Comparison of ENCODE assay signal across 14 cellular contexts in the genomic region with DNA sequence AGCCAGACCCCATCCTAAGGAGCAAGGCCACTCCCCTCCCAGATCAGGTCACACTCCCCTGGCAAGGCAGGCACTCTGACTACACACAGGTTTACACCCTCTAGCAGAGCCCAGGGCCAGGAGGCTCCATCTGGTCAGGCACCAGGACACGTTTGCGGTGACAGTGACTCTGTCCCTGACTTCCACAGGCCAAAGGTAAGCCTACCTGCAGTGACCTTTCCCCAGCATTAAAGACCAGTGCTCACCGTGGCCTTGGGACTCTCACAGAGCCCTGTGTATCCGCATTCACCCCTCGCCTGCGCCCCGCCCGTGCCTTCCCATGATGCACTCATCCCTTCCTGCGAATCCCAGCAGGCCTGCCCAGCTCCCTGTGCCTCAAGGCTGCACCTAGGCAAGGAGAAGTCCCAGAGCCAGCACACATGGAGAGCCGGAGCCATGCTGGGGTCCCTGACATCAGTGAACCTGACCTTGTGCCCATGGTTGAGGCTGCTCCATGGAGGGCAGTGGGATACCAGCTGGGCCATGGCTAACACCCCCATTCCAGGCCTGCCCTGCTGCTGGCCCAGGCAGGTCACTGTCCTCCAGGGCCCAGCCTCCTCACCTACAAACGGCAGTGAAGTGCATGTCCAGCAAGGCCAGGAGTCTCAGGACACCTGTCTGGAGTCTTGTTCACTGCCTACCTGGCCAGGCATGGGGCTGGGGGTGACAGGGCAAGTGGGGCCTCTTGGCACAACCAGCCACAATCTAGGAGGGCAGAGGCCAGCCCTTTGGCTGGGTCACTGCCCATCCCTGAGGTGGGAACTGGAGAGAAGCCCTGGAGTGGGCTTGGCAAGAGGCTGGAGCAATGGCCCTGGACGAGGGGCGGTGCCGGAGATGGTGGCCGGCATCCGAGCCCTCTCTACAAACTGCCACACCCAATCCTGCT. TPM values are rescaled to one million over a fixed set of nuclear protein-coding genes. Genes with fewer than 3 reads are reported as not detected.
A peak's percentile ranks its signal among the peaks of the same experiment; 100 is the strongest.
DNase-seq lines count a peak whose midpoint lies in the region; ATAC-seq, FAIRE-seq and TF ChIP-seq lines count a peak whose summit lies in the region.
"Had no signal": no experiment of that assay in that cellular context is flagged by ENCODE, and none has a peak within 500 bp of the region (broad histone marks: within the 10 kb centered on the region; RNA-seq: fewer than 3 reads in every experiment).

No MANE protein-coding gene starts in this region.

- CTCF ChIA-PET in Panc1 (lab: Charles Lee) = no interaction called here

- no peaks in the 10 kb centered on the region for H3K9me3 ChIP-seq in Panc1 (ENCODE audit: control insufficient read depth, insufficient read depth, low read depth, low read length)
- no peaks in the 10 kb centered on the region for H3K9me3 ChIP-seq in kidney (ENCODE audit: control insufficient read depth in 1 of 2, low read length in 2 of 2)
- H3K9me3 ChIP-seq in upper lobe of left lung = no peaks in the 10 kb centered on the region
- H3K9me3 ChIP-seq in aorta (ENCODE audit: control insufficient read depth, low read length) = no peaks in the 10 kb centered on the region

- no TSS peak for BruUV-seq in Panc1 (replicated peaks; lab: Mats Ljungman, UMichigan)

- TF ChIP-seq EP300 in upper lobe of left lung (IDR thresholded peaks at IDR 0.05) = no peak

- peak overlapping the region; percentile 69 to 89 for H3K27ac Mint-ChIP-seq in stimulated activated naive CD8-positive, alpha-beta T cell treated with anti-CD3 and anti-CD28 coated beads, Interleukin-15, amount 100 ng/mL, for 72 hours

- POLR2A ChIA-PET in Panc1 (lab: Charles Lee) = interaction anchor here (0.5 kb wide), 1 partner anchor 136 kb away, joined by 3 read pairs; no protein-coding TSS in a partner anchor

- FAIRE-seq in kidney (lab: Jason Lieb, UNC) = no peak
- FAIRE-seq in H54 (lab: Jason Lieb, UNC) = no peak

- 0 out of 2 replicates have a peak overlapping the region, but pooled peaks have one; percentile 44 for H3K27ac ChIP-seq in Panc1 (ENCODE audit: low read length)
- peak overlapping the region; percentile 26 to 63 for H3K27ac ChIP-seq in kidney (ENCODE audit: low read depth in 2 of 2, low read length in 2 of 2)
- peak overlapping the region in 3 of 4 donors; percentile 28 to 60 (median 49) for H3K27ac ChIP-seq in upper lobe of left lung
- no peak overlapping the region for H3K27ac ChIP-seq in aorta (ENCODE audit: low read depth in 1 of 2, low read length in 2 of 2)
- H3K27ac ChIP-seq: dorsolateral prefrontal cortex had no signal

- TF ChIP-seq POLR2A in upper lobe of left lung (IDR thresholded peaks at IDR 0.05) = no peak
- no peak for TF ChIP-seq POLR2A in H54 (IDR thresholded peaks at IDR 0.05; ENCODE audit: low read depth, low read length)

- no peaks in the 10 kb centered on the region for H3K27me3 Mint-ChIP-seq in stimulated activated naive CD8-positive, alpha-beta T cell treated with anti-CD3 and anti-CD28 coated beads, Interleukin-15, amount 100 ng/mL, for 72 hours

- in situ Hi-C loops in Panc1 (cut with HindIII; ENCODE audit: low pct_unique_long_range_greater_than_20kb, low sequenced_read_pairs) = no loop called here

- H3K4me1 ChIP-seq in Panc1 (ENCODE audit: control insufficient read depth, insufficient read depth, low read length) = peaks cover 49% of the 10 kb centered on the region
- H3K4me1 ChIP-seq in kidney (ENCODE audit: control insufficient read depth in 1 of 2, insufficient read depth in 1 of 2, low read depth in 1 of 2, low read length in 2 of 2) = peaks cover 29 to 43% of the 10 kb centered on the region in 2 donors
- H3K4me1 ChIP-seq in upper lobe of left lung = peaks cover 28 to 44% (median 35%) of the 10 kb centered on the region in 4 donors
- no peaks in the 10 kb centered on the region for H3K4me1 ChIP-seq in aorta (ENCODE audit: control insufficient read depth in 1 of 2, insufficient read depth in 2 of 2, low read length in 2 of 2)

- DNase-seq in stimulated activated naive CD8-positive, alpha-beta T cell treated with anti-CD3 and anti-CD28 coated beads, Interleukin-15, amount 100 ng/mL, for 72 hours = peak in 1 of 2 donors; percentile 8
- no peak for DNase-seq in stimulated activated naive CD8-positive, alpha-beta T cell treated with anti-CD3 and anti-CD28 coated beads, Interleukin-15, Interleukin-2, amounts not matched to agents 100 U/mL and 50 U/mL, for 24 hours
- no peak for DNase-seq in Panc1 (ENCODE audit: low read depth, low spot score)
- no peak for DNase-seq in kidney
- peak in 1 of 2 donors; percentile 64 for DNase-seq in upper lobe of left lung
- DNase-seq in aorta = no peak
- DNase-seq in H54 (ENCODE audit: insufficient read length, low spot score) = no peak
- DNase-seq: activated CD4-positive, alpha-beta T cell treated with anti-CD3 and anti-CD28 coated beads, Interleukin-2, amount 50 U/mL, for 1 hour; AML-193; amygdala; dorsolateral prefrontal cortex; NCI-H2171 treated with DMSO at 0.1 percent for 48 hours; substantia nigra had no signal

- 75 to 76% methylated on average over 10 to 16 of the region's 16 CpGs for WGBS in upper lobe of left lung, 2 donors
- WGBS in aorta, 2 donors = 92 to 93% methylated on average over 16 of the region's 16 CpGs

- H3K36me3 ChIP-seq in Panc1 (ENCODE audit: control insufficient read depth, insufficient read depth, low read length) = no peaks in the 10 kb centered on the region
- no peaks in the 10 kb centered on the region for H3K36me3 ChIP-seq in kidney (ENCODE audit: control insufficient read depth in 1 of 2, insufficient read depth in 2 of 2, low read length in 2 of 2)
- H3K36me3 ChIP-seq in upper lobe of left lung = no peaks in the 10 kb centered on the region
- no peaks in the 10 kb centered on the region for H3K36me3 ChIP-seq in aorta (ENCODE audit: control insufficient read depth in 1 of 2, insufficient read depth in 2 of 2, low read length in 1 of 2)

- TF ChIP-seq CTCF in Panc1 (IDR thresholded peaks at IDR 0.05) = no peak
- no peak for TF ChIP-seq CTCF in kidney (IDR thresholded peaks at IDR 0.05; ENCODE audit: borderline replicate concordance, extremely low read depth, insufficient read depth)
- no peak for TF ChIP-seq CTCF in upper lobe of left lung (IDR thresholded peaks at IDR 0.05)

- H3K9me3 Mint-ChIP-seq in stimulated activated naive CD8-positive, alpha-beta T cell treated with anti-CD3 and anti-CD28 coated beads, Interleukin-15, amount 100 ng/mL, for 72 hours = no peaks in the 10 kb centered on the region

- H3K27me3 ChIP-seq in Panc1 (ENCODE audit: control insufficient read depth, insufficient read depth, low read length) (no peaks in the 10 kb centered on the region), upper lobe of left lung (no peaks in the 10 kb centered on the region), aorta (ENCODE audit: control insufficient read depth in 1 of 2, insufficient read depth in 2 of 2, low read length in 1 of 2) (no peaks in the 10 kb centered on the region)

- intact Hi-C loops in Panc1 (cut with micrococcal nuclease; ENCODE audit: unreplicated experiment) (loop anchor here (10.0 kb wide), 1 partner anchor 137 kb away; no protein-coding TSS in a partner anchor), kidney (cut with DNase I) (loop anchor here (10.0 kb wide), 1 partner anchor 97 kb away; no protein-coding TSS in a partner anchor), aorta (cut with DNase I) (loop anchor here (10.0 kb wide), 4 partner anchors 197 to 507 kb away; partner anchors contain the start of genes ANKRD36C (in 1 of the 2), ASTL (in 1 of the 2), DUSP2 (in 1 of the 2) and SNRNP200 (in 1 of the 2))

- H3K4me3 Mint-ChIP-seq in stimulated activated naive CD8-positive, alpha-beta T cell treated with anti-CD3 and anti-CD28 coated beads, Interleukin-15, amount 100 ng/mL, for 72 hours = peak overlapping the region; percentile 35 to 40

- peaks cover 39% of the 10 kb centered on the region for H3K4me1 Mint-ChIP-seq in stimulated activated naive CD8-positive, alpha-beta T cell treated with anti-CD3 and anti-CD28 coated beads, Interleukin-15, amount 100 ng/mL, for 72 hours

- peak; percentile 62 for ATAC-seq in stimulated activated naive CD8-positive, alpha-beta T cell treated with anti-CD3 and anti-CD28 coated beads, Interleukin-15, amount 100 ng/mL, for 72 hours
- no peak for ATAC-seq in stimulated activated naive CD8-positive, alpha-beta T cell treated with anti-CD3 and anti-CD28 coated beads, Interleukin-15, Interleukin-2, amounts not matched to agents 100 U/mL and 50 U/mL, for 24 hours
- ATAC-seq in Panc1 (no peak), upper lobe of left lung (ENCODE audit: low FRiP score in 2 of 2) (no peak), aorta (ENCODE audit: low FRiP score) (no peak), GM19035 (IDR thresholded peaks at IDR 0.05; ENCODE audit: unreplicated experiment) (no peak)

- H3K4me3 ChIP-seq in Panc1 (ENCODE audit: low read depth in 2 of 2, low read length in 2 of 2) (no peak overlapping the region), kidney (ENCODE audit: low read length in 2 of 2) (peak overlapping the region in 1 of 2 donors; percentile 32), upper lobe of left lung (no peak overlapping the region), aorta (ENCODE audit: low read length in 2 of 2) (no peak overlapping the region)
- H3K4me3 ChIP-seq: dorsolateral prefrontal cortex had no signal

- peak overlapping the region in 1 of 2 donors; percentile 46 for H3K9ac ChIP-seq in kidney (ENCODE audit: low read length in 2 of 2)

RNA-seq across cellular contexts. Expression of gene NEURL3, which starts 3.0 kb away (rescaled TPM):
- 1.2 TPM for total RNA-seq in Panc1 (2021; ENCODE audit: unreplicated experiment)
- 1.1 TPM for polyA plus RNA-seq in Panc1 (2012; ENCODE audit: insufficient read length)
- 3.2 TPM for total RNA-seq in kidney
- 11.1 TPM for polyA plus RNA-seq in kidney (ENCODE audit: insufficient read depth, low read depth, low replicate concordance)
- total RNA-seq in upper lobe of left lung = 1 to 10 TPM in 2 of 6 donors, under 1 TPM in 1, not detected in 3; 0.61 to 2.6 (median 1.1) TPM
- under 1 TPM in 1 of 2 donors, not detected in 1; 0.33 TPM for total RNA-seq in aorta
- under 1 TPM in 1 of 2 donors, not detected in 1; 0.75 TPM for polyA plus RNA-seq in aorta

RNA-seq across cellular contexts. Expression of gene ARID5A, which starts 34.4 kb away (rescaled TPM):
- total RNA-seq in Panc1 (2021; ENCODE audit: unreplicated experiment) (19.3 TPM), kidney (26.3 TPM), upper lobe of left lung (10 to 100 TPM; 18.6 to 57.2 (median 39.7) TPM), aorta (100 to 1,000 TPM; 107 to 257 TPM)
- polyA plus RNA-seq in Panc1 (2012; ENCODE audit: insufficient read length) = 29.1 TPM
- polyA plus RNA-seq in kidney (ENCODE audit: insufficient read depth, low read depth, low replicate concordance) (8.6 TPM), aorta (100 to 1,000 TPM in 1 of 2 donors, 10 to 100 TPM in 1; 51.5 to 264 TPM)

Comparison
In these comparisons a context has a peak if more than half of its experiments do, and no peak if none do; other contexts are left out.
1. H3K27ac ChIP-seq: peak in Panc1 (single experiment), kidney (2 of 2) and upper lobe of left lung (3 of 4); none in aorta (0 of 2).